In genomic region chr1:62070384-62071011, GRCh38 we compare ENCODE assay signal across 9 cellular contexts.
DNase-seq lines count a peak whose midpoint lies in the region; TF ChIP-seq lines count a peak whose summit lies in the region.
"Had no signal": no experiment of that assay in that cellular context is flagged by ENCODE, and none has a peak within 500 bp of the region (broad histone marks: within the 10 kb centered on the region; RNA-seq: fewer than 3 reads in every experiment).

No MANE protein-coding gene starts in this region.

- H3K27me3 ChIP-seq in parathyroid adenoma (ENCODE audit: control insufficient read depth, insufficient read depth, low read length), result no peaks in the 10 kb centered on the region
- H3K27me3 ChIP-seq: BLaER1 treated with 17β-estradiol and CSF1 and Interleukin-3, amounts not matched to agents 10 nM and 100 nM had no signal

- peak; percentile 23 for DNase-seq in NCI-H2227 treated with DMSO at 0.1 percent for 48 hours (lab: John Stamatoyannopoulos, UW)
- no peak for DNase-seq in NCI-H2227 (lab: John Stamatoyannopoulos, UW; ENCODE audit: unreplicated experiment)
- peak; percentile 40 for DNase-seq in NAMALWA (ENCODE audit: low spot score)
- peak; percentile 64 for DNase-seq in choroid plexus epithelial cell (ENCODE audit: low read depth)
- no peak for DNase-seq in NOMO-1 (lab: John Stamatoyannopoulos, UW; ENCODE audit: unreplicated experiment in 2 of 2)
- no peak for DNase-seq in COLO668 (lab: John Stamatoyannopoulos, UW; ENCODE audit: unreplicated experiment)
- no peak for DNase-seq in activated CD4-positive, alpha-beta T cell treated with anti-CD3 and anti-CD28 coated beads, Interleukin-2, amount 50 U/mL, for 4 hours

- H3K36me3 ChIP-seq in parathyroid adenoma (ENCODE audit: control insufficient read depth, insufficient read depth, low read length), result no peaks in the 10 kb centered on the region
- H3K36me3 ChIP-seq: BLaER1 treated with 17β-estradiol and CSF1 and Interleukin-3, amounts not matched to agents 10 nM and 100 nM had no signal

- H3K4me1 ChIP-seq in parathyroid adenoma, result peaks cover 4% of the 10 kb centered on the region

- H3K9me3 ChIP-seq in parathyroid adenoma (ENCODE audit: control insufficient read depth, low read length), result no peaks in the 10 kb centered on the region

- no peak overlapping the region for H3K4me3 ChIP-seq in choroid plexus epithelial cell (ENCODE audit: low read depth, low read length)
- H3K4me3 ChIP-seq in parathyroid adenoma (ENCODE audit: low read depth, low read length), result no peak overlapping the region
- H3K4me3 ChIP-seq: BLaER1 treated with 17β-estradiol and CSF1 and Interleukin-3, amounts not matched to agents 10 nM and 100 nM had no signal

- TF ChIP-seq CTCF in choroid plexus epithelial cell (conservative IDR thresholded peaks at IDR 0.05; ENCODE audit: low read depth, low read length) (peak; percentile 74), parathyroid adenoma (IDR thresholded peaks at IDR 0.05) (peak; percentile 67)

- H3K79me2 ChIP-seq in parathyroid adenoma, result no peaks in the 10 kb centered on the region

- H2AFZ ChIP-seq in parathyroid adenoma, result no peak overlapping the region

- no peak overlapping the region for H3K27ac ChIP-seq in parathyroid adenoma
- H3K27ac ChIP-seq: BLaER1 treated with 17β-estradiol and CSF1 and Interleukin-3, amounts not matched to agents 10 nM and 100 nM had no signal

- no peak overlapping the region for H3K4me2 ChIP-seq in parathyroid adenoma (ENCODE audit: low read length)
- H3K4me2 ChIP-seq: BLaER1 treated with 17β-estradiol and CSF1 and Interleukin-3, amounts not matched to agents 10 nM and 100 nM had no signal

- no peak overlapping the region for H3K9ac ChIP-seq in parathyroid adenoma
- H3K9ac ChIP-seq: BLaER1 treated with 17β-estradiol and CSF1 and Interleukin-3, amounts not matched to agents 10 nM and 100 nM had no signal

Comparison
In these comparisons a context has a peak if more than half of its experiments do, and no peak if none do; other contexts are left out.
1. DNase-seq: peak in NCI-H2227 treated with DMSO at 0.1 percent for 48 hours (single experiment), NAMALWA (single experiment) and choroid plexus epithelial cell (single experiment); none in NCI-H2227 (single experiment), NOMO-1 (0 of 2), COLO668 (single experiment) and activated CD4-positive, alpha-beta T cell treated with anti-CD3 and anti-CD28 coated beads, Interleukin-2, amount 50 U/mL, for 4 hours (0 of 2).